In the genomic region with DNA sequence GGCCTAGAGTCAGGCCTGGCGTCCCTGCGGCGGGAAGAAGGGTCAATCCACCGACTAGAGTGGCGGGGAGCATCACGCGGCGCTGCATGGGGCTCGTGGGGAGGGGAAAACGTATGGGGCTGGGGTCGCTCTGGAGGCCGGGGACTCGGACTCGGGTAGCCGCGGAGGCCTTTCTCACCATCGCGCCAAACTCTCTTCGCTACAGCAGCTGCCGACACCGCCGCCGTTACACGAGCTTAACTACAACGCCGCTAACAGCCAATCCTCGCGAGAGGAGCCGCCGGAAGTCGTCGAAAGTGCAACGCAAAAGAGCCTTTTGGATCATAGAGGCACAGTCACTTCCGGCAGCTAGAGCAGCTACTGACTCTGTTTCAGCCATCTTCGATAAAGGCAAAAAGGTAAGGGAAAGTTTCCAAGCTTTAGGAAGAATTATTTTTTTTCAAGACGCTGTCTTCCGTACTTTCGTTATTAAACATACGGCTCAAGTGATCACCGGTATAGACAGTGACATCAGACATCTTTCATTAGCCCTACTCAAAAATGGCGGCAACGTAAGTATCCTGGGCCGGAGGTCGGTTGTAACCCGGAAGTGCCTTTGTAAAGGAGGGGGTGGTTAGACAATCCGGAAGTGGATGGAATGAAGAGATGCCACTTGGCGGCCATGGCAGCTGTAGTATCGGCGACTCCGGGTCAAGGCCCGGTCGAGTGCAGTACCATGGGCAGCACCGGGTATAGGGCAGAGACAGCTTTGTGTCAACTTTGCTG, we compare ENCODE assay signal across 1 cellular context.
TF ChIP-seq lines count a peak whose summit lies in the region.

A gene (minus strand): TSS at position 247 of the 765 bp plus-strand sequence. CDS start 66 bp downstream, at position 181.
A gene with protein sequence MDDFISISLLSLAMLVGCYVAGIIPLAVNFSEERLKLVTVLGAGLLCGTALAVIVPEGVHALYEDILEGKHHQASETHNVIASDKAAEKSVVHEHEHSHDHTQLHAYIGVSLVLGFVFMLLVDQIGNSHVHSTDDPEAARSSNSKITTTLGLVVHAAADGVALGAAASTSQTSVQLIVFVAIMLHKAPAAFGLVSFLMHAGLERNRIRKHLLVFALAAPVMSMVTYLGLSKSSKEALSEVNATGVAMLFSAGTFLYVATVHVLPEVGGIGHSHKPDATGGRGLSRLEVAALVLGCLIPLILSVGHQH (plus strand): TSS at position 640 of the 765 bp plus-strand sequence. CDS start 678 bp downstream, outside the sequence.

TF ChIP-seq in HepG2, 621 proteins besides CTCF, POLR2A, EP300 and RAD21 (continued from another document and continues in another):
- TF ChIP-seq, protein P1, sequence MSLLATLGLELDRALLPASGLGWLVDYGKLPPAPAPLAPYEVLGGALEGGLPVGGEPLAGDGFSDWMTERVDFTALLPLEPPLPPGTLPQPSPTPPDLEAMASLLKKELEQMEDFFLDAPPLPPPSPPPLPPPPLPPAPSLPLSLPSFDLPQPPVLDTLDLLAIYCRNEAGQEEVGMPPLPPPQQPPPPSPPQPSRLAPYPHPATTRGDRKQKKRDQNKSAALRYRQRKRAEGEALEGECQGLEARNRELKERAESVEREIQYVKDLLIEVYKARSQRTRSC (CRISPR knock-in tag; IDR thresholded peaks at IDR 0.05; ENCODE audit: low read depth) = no peak
- TF ChIP-seq NCOA2 (CRISPR knock-in tag; IDR thresholded peaks at IDR 0.05) (no peak), BRCA1 (CRISPR knock-in tag; IDR thresholded peaks at IDR 0.05) (no peak; the same call in 1 of the 2 replicates), DMAP1 (CRISPR knock-in tag; IDR thresholded peaks at IDR 0.05) (peak; percentile 96), SSRP1 (CRISPR knock-in tag; IDR thresholded peaks at IDR 0.05) (no peak), ZFP37 (CRISPR knock-in tag; IDR thresholded peaks at IDR 0.05; ENCODE audit: borderline replicate concordance) (no peak), ZNF296 (CRISPR knock-in tag; conservative IDR thresholded peaks at IDR 0.05) (no peak), SIN3B (IDR thresholded peaks at IDR 0.05; ENCODE audit: low read length) (peak; percentile 34; the same call in 1 of the 2 replicates), GATA4 (IDR thresholded peaks at IDR 0.05; ENCODE audit: borderline replicate concordance, low read depth) (0 out of 2 replicates have a peak, but pooled peaks have one; percentile 23), NFE2 (CRISPR knock-in tag; IDR thresholded peaks at IDR 0.05) (no peak), PAX8 (CRISPR knock-in tag; IDR thresholded peaks at IDR 0.05; ENCODE audit: borderline replicate concordance) (peak; percentile 52; the same call in 1 of the 2 replicates), ZNF292 (CRISPR knock-in tag; IDR thresholded peaks at IDR 0.05; ENCODE audit: borderline replicate concordance, low read depth) (no peak), ZNF124 (CRISPR knock-in tag; IDR thresholded peaks at IDR 0.05) (peak; percentile 67), CBX2 (IDR thresholded peaks at IDR 0.05; ENCODE audit: low read depth, low read length) (no peak), CBX2 (CRISPR knock-in tag; IDR thresholded peaks at IDR 0.05; ENCODE audit: low read depth) (no peak), ZSCAN12 (CRISPR knock-in tag; IDR thresholded peaks at IDR 0.05) (no peak), ZNF737 (CRISPR knock-in tag; IDR thresholded peaks at IDR 0.05; ENCODE audit: borderline replicate concordance) (no peak; the same call in 1 of the 2 replicates), MATR3 (CRISPR knock-in tag; IDR thresholded peaks at IDR 0.05) (no peak), JDP2 (CRISPR knock-in tag; IDR thresholded peaks at IDR 0.05; ENCODE audit: borderline replicate concordance) (no peak), ATF1 (CRISPR knock-in tag; IDR thresholded peaks at IDR 0.05) (peak; percentile 94), THYN1 (CRISPR knock-in tag; IDR thresholded peaks at IDR 0.05; ENCODE audit: borderline replicate concordance, low read depth) (no peak), SMAD9 (CRISPR knock-in tag; IDR thresholded peaks at IDR 0.05) (no peak), ETV5 (CRISPR knock-in tag; IDR thresholded peaks at IDR 0.05; ENCODE audit: borderline replicate concordance) (peak; percentile 69; the same call in 1 of the 2 replicates), ZNF335 (CRISPR knock-in tag; IDR thresholded peaks at IDR 0.05) (no peak), TCF7 (IDR thresholded peaks at IDR 0.05; ENCODE audit: low read depth) (no peak), SOX6 (IDR thresholded peaks at IDR 0.05) (no peak), SOX6 (CRISPR knock-in tag; IDR thresholded peaks at IDR 0.05) (peak; percentile 27; the same call in 1 of the 2 replicates), ZNF589 (CRISPR knock-in tag; conservative IDR thresholded peaks at IDR 0.05) (peak; percentile 73; the same call in 1 of the 2 replicates), ZNF10 (CRISPR knock-in tag; IDR thresholded peaks at IDR 0.05; ENCODE audit: borderline replicate concordance, low read depth) (no peak), KLF9 (CRISPR knock-in tag; IDR thresholded peaks at IDR 0.05; ENCODE audit: low read depth) (no peak), ZNF329 (CRISPR knock-in tag; IDR thresholded peaks at IDR 0.05; ENCODE audit: low read depth) (no peak), KLF11 (CRISPR knock-in tag; IDR thresholded peaks at IDR 0.05) (peak; percentile 14; the same call in 1 of the 2 replicates), MBD4 (IDR thresholded peaks at IDR 0.05; ENCODE audit: borderline replicate concordance, low read length) (no peak), ZNF7 (CRISPR knock-in tag; IDR thresholded peaks at IDR 0.05) (no peak)
- TF ChIP-seq, protein P2, sequence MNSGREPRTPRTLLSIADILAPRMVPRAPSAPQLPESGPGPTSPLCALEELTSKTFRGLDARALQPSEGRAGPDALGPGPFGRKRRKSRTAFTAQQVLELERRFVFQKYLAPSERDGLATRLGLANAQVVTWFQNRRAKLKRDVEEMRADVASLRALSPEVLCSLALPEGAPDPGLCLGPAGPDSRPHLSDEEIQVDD (CRISPR knock-in tag; IDR thresholded peaks at IDR 0.05; ENCODE audit: borderline replicate concordance) = no peak
- TF ChIP-seq, protein P3, sequence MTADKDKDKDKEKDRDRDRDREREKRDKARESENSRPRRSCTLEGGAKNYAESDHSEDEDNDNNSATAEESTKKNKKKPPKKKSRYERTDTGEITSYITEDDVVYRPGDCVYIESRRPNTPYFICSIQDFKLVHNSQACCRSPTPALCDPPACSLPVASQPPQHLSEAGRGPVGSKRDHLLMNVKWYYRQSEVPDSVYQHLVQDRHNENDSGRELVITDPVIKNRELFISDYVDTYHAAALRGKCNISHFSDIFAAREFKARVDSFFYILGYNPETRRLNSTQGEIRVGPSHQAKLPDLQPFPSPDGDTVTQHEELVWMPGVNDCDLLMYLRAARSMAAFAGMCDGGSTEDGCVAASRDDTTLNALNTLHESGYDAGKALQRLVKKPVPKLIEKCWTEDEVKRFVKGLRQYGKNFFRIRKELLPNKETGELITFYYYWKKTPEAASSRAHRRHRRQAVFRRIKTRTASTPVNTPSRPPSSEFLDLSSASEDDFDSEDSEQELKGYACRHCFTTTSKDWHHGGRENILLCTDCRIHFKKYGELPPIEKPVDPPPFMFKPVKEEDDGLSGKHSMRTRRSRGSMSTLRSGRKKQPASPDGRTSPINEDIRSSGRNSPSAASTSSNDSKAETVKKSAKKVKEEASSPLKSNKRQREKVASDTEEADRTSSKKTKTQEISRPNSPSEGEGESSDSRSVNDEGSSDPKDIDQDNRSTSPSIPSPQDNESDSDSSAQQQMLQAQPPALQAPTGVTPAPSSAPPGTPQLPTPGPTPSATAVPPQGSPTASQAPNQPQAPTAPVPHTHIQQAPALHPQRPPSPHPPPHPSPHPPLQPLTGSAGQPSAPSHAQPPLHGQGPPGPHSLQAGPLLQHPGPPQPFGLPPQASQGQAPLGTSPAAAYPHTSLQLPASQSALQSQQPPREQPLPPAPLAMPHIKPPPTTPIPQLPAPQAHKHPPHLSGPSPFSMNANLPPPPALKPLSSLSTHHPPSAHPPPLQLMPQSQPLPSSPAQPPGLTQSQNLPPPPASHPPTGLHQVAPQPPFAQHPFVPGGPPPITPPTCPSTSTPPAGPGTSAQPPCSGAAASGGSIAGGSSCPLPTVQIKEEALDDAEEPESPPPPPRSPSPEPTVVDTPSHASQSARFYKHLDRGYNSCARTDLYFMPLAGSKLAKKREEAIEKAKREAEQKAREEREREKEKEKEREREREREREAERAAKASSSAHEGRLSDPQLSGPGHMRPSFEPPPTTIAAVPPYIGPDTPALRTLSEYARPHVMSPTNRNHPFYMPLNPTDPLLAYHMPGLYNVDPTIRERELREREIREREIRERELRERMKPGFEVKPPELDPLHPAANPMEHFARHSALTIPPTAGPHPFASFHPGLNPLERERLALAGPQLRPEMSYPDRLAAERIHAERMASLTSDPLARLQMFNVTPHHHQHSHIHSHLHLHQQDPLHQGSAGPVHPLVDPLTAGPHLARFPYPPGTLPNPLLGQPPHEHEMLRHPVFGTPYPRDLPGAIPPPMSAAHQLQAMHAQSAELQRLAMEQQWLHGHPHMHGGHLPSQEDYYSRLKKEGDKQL (CRISPR knock-in tag; IDR thresholded peaks at IDR 0.05; ENCODE audit: low read depth) = 0 out of 2 replicates have a peak, but pooled peaks have one; percentile 48
- TF ChIP-seq, protein P4, sequence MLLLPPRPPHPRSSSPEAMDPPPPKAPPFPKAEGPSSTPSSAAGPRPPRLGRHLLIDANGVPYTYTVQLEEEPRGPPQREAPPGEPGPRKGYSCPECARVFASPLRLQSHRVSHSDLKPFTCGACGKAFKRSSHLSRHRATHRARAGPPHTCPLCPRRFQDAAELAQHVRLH (CRISPR knock-in tag; IDR thresholded peaks at IDR 0.05; ENCODE audit: borderline replicate concordance, low read depth) = peak; percentile 27; the same call in 1 of the 2 replicates
- TF ChIP-seq, protein P5, sequence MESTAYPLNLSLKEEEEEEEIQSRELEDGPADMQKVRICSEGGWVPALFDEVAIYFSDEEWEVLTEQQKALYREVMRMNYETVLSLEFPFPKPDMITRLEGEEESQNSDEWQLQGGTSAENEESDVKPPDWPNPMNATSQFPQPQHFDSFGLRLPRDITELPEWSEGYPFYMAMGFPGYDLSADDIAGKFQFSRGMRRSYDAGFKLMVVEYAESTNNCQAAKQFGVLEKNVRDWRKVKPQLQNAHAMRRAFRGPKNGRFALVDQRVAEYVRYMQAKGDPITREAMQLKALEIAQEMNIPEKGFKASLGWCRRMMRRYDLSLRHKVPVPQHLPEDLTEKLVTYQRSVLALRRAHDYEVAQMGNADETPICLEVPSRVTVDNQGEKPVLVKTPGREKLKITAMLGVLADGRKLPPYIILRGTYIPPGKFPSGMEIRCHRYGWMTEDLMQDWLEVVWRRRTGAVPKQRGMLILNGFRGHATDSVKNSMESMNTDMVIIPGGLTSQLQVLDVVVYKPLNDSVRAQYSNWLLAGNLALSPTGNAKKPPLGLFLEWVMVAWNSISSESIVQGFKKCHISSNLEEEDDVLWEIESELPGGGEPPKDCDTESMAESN (CRISPR knock-in tag; conservative IDR thresholded peaks at IDR 0.05) = no peak
- TF ChIP-seq, protein P6, sequence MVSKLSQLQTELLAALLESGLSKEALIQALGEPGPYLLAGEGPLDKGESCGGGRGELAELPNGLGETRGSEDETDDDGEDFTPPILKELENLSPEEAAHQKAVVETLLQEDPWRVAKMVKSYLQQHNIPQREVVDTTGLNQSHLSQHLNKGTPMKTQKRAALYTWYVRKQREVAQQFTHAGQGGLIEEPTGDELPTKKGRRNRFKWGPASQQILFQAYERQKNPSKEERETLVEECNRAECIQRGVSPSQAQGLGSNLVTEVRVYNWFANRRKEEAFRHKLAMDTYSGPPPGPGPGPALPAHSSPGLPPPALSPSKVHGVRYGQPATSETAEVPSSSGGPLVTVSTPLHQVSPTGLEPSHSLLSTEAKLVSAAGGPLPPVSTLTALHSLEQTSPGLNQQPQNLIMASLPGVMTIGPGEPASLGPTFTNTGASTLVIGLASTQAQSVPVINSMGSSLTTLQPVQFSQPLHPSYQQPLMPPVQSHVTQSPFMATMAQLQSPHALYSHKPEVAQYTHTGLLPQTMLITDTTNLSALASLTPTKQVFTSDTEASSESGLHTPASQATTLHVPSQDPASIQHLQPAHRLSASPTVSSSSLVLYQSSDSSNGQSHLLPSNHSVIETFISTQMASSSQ (IDR thresholded peaks at IDR 0.05; ENCODE audit: low read depth) = no peak
- TF ChIP-seq, protein P6 (CRISPR knock-in tag; IDR thresholded peaks at IDR 0.05; ENCODE audit: borderline replicate concordance) = no peak; the same call in 1 of the 2 replicates
- TF ChIP-seq, protein P7, sequence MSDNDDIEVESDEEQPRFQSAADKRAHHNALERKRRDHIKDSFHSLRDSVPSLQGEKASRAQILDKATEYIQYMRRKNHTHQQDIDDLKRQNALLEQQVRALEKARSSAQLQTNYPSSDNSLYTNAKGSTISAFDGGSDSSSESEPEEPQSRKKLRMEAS (IDR thresholded peaks at IDR 0.05) = peak; percentile 62
- TF ChIP-seq, protein P8, sequence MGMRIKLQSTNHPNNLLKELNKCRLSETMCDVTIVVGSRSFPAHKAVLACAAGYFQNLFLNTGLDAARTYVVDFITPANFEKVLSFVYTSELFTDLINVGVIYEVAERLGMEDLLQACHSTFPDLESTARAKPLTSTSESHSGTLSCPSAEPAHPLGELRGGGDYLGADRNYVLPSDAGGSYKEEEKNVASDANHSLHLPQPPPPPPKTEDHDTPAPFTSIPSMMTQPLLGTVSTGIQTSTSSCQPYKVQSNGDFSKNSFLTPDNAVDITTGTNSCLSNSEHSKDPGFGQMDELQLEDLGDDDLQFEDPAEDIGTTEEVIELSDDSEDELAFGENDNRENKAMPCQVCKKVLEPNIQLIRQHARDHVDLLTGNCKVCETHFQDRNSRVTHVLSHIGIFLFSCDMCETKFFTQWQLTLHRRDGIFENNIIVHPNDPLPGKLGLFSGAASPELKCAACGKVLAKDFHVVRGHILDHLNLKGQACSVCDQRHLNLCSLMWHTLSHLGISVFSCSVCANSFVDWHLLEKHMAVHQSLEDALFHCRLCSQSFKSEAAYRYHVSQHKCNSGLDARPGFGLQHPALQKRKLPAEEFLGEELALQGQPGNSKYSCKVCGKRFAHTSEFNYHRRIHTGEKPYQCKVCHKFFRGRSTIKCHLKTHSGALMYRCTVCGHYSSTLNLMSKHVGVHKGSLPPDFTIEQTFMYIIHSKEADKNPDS (CRISPR knock-in tag; IDR thresholded peaks at IDR 0.05) = 0 out of 2 replicates have a peak, but pooled peaks have one; percentile 56
- TF ChIP-seq, protein P9, sequence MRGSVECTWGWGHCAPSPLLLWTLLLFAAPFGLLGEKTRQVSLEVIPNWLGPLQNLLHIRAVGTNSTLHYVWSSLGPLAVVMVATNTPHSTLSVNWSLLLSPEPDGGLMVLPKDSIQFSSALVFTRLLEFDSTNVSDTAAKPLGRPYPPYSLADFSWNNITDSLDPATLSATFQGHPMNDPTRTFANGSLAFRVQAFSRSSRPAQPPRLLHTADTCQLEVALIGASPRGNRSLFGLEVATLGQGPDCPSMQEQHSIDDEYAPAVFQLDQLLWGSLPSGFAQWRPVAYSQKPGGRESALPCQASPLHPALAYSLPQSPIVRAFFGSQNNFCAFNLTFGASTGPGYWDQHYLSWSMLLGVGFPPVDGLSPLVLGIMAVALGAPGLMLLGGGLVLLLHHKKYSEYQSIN (CRISPR knock-in tag; IDR thresholded peaks at IDR 0.05; ENCODE audit: borderline replicate concordance) = no peak
